ENCODE assay signal across 3 cellular contexts in the genomic region with DNA sequence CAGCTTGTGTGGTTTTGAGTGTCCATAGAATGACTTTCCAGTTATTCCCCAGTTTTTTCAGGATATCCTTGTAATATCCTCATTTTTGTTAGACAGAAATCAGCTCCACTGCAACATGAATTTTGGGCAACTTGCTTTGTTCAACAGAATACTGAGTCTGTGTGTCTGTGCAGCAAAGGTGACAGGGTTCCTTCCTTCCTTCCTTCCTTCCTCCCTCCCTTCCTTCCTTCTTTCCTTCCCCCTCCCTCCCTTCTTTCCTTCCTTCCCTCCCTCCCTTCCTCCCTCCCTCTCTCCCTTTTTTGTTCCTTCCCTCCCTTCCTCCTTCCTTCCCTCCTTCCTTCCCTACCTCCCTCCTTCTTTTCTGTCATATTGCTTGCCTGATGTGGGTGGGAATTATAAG.
A peak's percentile ranks its signal among the peaks of the same experiment; 100 is the strongest.
TF ChIP-seq lines count a peak whose summit lies in the region.

No MANE protein-coding gene starts in this region.

TF ChIP-seq in GM23338, 12 proteins besides CTCF, POLR2A, EP300 and RAD21 (continues in another document):
- TF ChIP-seq POLR2AphosphoS5 (IDR thresholded peaks at IDR 0.05; ENCODE audit: low read depth) (no peak), JUNB (IDR thresholded peaks at IDR 0.05; ENCODE audit: unreplicated experiment) (no peak)
- TF ChIP-seq, protein P1, sequence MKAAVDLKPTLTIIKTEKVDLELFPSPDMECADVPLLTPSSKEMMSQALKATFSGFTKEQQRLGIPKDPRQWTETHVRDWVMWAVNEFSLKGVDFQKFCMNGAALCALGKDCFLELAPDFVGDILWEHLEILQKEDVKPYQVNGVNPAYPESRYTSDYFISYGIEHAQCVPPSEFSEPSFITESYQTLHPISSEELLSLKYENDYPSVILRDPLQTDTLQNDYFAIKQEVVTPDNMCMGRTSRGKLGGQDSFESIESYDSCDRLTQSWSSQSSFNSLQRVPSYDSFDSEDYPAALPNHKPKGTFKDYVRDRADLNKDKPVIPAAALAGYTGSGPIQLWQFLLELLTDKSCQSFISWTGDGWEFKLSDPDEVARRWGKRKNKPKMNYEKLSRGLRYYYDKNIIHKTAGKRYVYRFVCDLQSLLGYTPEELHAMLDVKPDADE (IDR thresholded peaks at IDR 0.05), result no peak

TF ChIP-seq in HCT116, 20 proteins besides CTCF, POLR2A, EP300 and RAD21:
- TF ChIP-seq SRF (IDR thresholded peaks at IDR 0.05; ENCODE audit: low read depth) (no peak), EZH2phosphoT487 (IDR thresholded peaks at IDR 0.05; ENCODE audit: borderline replicate concordance) (no peak), CBX3 (IDR thresholded peaks at IDR 0.05; ENCODE audit: low read depth) (no peak), CEBPB (IDR thresholded peaks at IDR 0.05; ENCODE audit: low read depth) (no peak), ZNF274 (IDR thresholded peaks at IDR 0.05; ENCODE audit: low read depth, low read length) (no peak), JUND (IDR thresholded peaks at IDR 0.05) (no peak), FOSL1 (IDR thresholded peaks at IDR 0.05; ENCODE audit: low read depth) (no peak), TCF7L2 (IDR thresholded peaks at IDR 0.05; ENCODE audit: borderline replicate concordance, extremely low read depth, insufficient read depth, insufficient read length) (no peak), EGR1 (IDR thresholded peaks at IDR 0.05; ENCODE audit: low read depth) (no peak), ZFX (IDR thresholded peaks at IDR 0.05) (no peak), YY1 (IDR thresholded peaks at IDR 0.05; ENCODE audit: extremely low read depth, insufficient replicate concordance, low read depth, low read length) (no peak), POLR2AphosphoS5 (IDR thresholded peaks at IDR 0.05; ENCODE audit: low read depth, low read length) (no peak), SIN3A (IDR thresholded peaks at IDR 0.05; ENCODE audit: low read depth) (no peak), SP1 (IDR thresholded peaks at IDR 0.05; ENCODE audit: low read depth) (no peak), EZH2 (IDR thresholded peaks at IDR 0.05) (no peak)
- TF ChIP-seq, protein P2, sequence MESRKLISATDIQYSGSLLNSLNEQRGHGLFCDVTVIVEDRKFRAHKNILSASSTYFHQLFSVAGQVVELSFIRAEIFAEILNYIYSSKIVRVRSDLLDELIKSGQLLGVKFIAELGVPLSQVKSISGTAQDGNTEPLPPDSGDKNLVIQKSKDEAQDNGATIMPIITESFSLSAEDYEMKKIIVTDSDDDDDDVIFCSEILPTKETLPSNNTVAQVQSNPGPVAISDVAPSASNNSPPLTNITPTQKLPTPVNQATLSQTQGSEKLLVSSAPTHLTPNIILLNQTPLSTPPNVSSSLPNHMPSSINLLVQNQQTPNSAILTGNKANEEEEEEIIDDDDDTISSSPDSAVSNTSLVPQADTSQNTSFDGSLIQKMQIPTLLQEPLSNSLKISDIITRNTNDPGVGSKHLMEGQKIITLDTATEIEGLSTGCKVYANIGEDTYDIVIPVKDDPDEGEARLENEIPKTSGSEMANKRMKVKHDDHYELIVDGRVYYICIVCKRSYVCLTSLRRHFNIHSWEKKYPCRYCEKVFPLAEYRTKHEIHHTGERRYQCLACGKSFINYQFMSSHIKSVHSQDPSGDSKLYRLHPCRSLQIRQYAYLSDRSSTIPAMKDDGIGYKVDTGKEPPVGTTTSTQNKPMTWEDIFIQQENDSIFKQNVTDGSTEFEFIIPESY (IDR thresholded peaks at IDR 0.05; ENCODE audit: extremely low read depth, insufficient replicate concordance, low read length), result no peak
- TF ChIP-seq, protein P3, sequence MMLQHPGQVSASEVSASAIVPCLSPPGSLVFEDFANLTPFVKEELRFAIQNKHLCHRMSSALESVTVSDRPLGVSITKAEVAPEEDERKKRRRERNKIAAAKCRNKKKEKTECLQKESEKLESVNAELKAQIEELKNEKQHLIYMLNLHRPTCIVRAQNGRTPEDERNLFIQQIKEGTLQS (IDR thresholded peaks at IDR 0.05), result no peak
- TF ChIP-seq, protein P4, sequence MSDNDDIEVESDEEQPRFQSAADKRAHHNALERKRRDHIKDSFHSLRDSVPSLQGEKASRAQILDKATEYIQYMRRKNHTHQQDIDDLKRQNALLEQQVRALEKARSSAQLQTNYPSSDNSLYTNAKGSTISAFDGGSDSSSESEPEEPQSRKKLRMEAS (IDR thresholded peaks at IDR 0.05), result no peak
- TF ChIP-seq, protein P5, sequence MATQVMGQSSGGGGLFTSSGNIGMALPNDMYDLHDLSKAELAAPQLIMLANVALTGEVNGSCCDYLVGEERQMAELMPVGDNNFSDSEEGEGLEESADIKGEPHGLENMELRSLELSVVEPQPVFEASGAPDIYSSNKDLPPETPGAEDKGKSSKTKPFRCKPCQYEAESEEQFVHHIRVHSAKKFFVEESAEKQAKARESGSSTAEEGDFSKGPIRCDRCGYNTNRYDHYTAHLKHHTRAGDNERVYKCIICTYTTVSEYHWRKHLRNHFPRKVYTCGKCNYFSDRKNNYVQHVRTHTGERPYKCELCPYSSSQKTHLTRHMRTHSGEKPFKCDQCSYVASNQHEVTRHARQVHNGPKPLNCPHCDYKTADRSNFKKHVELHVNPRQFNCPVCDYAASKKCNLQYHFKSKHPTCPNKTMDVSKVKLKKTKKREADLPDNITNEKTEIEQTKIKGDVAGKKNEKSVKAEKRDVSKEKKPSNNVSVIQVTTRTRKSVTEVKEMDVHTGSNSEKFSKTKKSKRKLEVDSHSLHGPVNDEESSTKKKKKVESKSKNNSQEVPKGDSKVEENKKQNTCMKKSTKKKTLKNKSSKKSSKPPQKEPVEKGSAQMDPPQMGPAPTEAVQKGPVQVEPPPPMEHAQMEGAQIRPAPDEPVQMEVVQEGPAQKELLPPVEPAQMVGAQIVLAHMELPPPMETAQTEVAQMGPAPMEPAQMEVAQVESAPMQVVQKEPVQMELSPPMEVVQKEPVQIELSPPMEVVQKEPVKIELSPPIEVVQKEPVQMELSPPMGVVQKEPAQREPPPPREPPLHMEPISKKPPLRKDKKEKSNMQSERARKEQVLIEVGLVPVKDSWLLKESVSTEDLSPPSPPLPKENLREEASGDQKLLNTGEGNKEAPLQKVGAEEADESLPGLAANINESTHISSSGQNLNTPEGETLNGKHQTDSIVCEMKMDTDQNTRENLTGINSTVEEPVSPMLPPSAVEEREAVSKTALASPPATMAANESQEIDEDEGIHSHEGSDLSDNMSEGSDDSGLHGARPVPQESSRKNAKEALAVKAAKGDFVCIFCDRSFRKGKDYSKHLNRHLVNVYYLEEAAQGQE (IDR thresholded peaks at IDR 0.05; ENCODE audit: low read depth), result no peak

TF ChIP-seq in K562, 482 proteins besides CTCF, POLR2A, EP300 and RAD21:
- TF ChIP-seq PCBP2 (IDR thresholded peaks at IDR 0.05; ENCODE audit: low read depth, low read length, poor library complexity, severe bottlenecking), result peak; percentile 53
- TF ChIP-seq ATF7 (IDR thresholded peaks at IDR 0.05), result no peak
TF ChIP-seq in K562: peak in this region for 1.
